ENCODE assay signal across 10 cellular contexts in the genomic region with DNA sequence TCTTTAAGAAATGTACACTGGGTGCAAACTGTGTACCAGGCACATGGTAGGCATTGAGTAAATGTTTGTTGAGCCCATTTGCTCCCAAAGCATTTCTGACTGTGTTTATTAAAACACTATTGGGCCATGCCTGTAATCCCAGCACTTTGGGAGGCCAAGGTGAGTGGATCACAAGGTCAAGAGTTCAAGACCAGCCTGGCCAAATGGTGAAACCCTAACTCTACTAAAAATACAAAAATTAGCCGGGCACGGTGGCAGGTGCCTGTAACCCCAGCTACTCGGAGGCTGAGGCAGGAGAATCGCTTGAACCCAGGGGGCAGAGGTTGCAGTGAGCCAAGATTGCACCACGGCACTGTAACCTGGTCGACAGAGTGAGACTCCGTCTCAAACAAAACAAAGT. TPM values are rescaled to one million over a fixed set of nuclear protein-coding genes. Genes with fewer than 3 reads are reported as not detected.
"Had no signal": no experiment of that assay in that cellular context is flagged by ENCODE, and none has a peak within 500 bp of the region (broad histone marks: within the 10 kb centered on the region; RNA-seq: fewer than 3 reads in every experiment).

No MANE protein-coding gene starts in this region.

RNA-seq across cellular contexts. Expression of a gene that starts 1.9 kb away (rescaled TPM):
- total RNA-seq: osteoblast had no signal

RNA-seq across cellular contexts. Expression of a gene that starts 32.7 kb away (rescaled TPM):
- total RNA-seq: occipital lobe, osteoblast, ovary, progenitor cell of endocrine pancreas, psoas muscle, renal cortical epithelial cell, smooth muscle cell, uterus had no signal
- polyA plus RNA-seq: neural cell, ovary, psoas muscle, smooth muscle cell, urinary bladder had no signal
